In the genomic region with DNA sequence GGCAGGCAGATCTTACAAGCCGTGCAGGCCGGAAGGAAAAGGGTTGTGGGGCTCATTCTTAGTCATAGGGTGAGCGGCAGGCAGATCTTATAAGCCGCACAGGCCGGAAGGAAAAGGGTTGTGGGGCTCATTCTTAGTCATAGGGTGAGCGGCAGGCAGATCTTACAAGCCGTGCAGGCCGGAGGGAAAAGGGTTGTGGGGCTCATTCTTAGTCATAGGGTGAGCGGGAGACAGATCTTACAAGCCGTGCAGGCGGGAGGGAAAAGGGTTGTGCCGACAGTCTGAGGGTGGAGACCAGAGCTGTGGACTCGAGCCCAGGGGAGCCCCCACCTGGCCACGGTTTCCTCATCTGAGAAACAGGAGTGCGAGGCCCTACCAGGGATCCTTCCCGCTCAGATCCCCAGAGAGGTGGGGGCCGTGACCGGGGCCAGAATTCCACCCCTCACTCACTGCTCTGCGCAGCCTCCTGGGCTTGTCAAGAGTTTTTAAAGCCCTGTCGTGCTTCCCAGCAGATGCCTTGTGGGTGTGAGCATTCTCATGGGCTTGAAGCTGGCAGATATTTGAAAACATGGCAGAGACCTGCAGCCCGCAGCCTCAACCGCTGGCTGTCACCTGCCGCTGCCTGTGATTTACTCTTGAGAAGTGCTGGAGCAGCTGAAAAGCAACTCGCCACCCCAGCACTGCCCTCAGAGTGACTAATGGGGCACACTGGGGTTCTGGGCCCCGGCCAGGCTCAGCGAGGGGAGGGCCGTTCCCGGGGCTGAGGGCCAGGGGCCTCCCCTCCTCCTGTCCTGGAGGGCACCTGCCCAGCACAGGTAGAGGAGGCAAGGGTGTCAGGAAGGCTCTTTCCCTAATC, we compare ENCODE assay signal across 1 cellular context.
TF ChIP-seq lines count a peak whose summit lies in the region.

No MANE protein-coding gene starts in this region.

TF ChIP-seq in K562, 482 proteins besides CTCF, POLR2A, EP300 and RAD21 (continued from another document):
- TF ChIP-seq, protein P1, sequence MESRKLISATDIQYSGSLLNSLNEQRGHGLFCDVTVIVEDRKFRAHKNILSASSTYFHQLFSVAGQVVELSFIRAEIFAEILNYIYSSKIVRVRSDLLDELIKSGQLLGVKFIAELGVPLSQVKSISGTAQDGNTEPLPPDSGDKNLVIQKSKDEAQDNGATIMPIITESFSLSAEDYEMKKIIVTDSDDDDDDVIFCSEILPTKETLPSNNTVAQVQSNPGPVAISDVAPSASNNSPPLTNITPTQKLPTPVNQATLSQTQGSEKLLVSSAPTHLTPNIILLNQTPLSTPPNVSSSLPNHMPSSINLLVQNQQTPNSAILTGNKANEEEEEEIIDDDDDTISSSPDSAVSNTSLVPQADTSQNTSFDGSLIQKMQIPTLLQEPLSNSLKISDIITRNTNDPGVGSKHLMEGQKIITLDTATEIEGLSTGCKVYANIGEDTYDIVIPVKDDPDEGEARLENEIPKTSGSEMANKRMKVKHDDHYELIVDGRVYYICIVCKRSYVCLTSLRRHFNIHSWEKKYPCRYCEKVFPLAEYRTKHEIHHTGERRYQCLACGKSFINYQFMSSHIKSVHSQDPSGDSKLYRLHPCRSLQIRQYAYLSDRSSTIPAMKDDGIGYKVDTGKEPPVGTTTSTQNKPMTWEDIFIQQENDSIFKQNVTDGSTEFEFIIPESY (CRISPR knock-in tag; IDR thresholded peaks at IDR 0.05): 0 out of 2 replicates have a peak, but pooled peaks have one; percentile 12
- TF ChIP-seq, protein P2, sequence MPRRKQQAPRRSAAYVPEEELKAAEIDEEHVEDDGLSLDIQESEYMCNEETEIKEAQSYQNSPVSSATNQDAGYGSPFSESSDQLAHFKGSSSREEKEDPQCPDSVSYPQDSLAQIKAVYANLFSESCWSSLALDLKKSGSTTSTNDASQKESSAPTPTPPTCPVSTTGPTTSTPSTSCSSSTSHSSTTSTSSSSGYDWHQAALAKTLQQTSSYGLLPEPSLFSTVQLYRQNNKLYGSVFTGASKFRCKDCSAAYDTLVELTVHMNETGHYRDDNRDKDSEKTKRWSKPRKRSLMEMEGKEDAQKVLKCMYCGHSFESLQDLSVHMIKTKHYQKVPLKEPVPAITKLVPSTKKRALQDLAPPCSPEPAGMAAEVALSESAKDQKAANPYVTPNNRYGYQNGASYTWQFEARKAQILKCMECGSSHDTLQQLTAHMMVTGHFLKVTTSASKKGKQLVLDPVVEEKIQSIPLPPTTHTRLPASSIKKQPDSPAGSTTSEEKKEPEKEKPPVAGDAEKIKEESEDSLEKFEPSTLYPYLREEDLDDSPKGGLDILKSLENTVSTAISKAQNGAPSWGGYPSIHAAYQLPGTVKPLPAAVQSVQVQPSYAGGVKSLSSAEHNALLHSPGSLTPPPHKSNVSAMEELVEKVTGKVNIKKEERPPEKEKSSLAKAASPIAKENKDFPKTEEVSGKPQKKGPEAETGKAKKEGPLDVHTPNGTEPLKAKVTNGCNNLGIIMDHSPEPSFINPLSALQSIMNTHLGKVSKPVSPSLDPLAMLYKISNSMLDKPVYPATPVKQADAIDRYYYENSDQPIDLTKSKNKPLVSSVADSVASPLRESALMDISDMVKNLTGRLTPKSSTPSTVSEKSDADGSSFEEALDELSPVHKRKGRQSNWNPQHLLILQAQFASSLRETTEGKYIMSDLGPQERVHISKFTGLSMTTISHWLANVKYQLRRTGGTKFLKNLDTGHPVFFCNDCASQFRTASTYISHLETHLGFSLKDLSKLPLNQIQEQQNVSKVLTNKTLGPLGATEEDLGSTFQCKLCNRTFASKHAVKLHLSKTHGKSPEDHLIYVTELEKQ (CRISPR knock-in tag; IDR thresholded peaks at IDR 0.05): no peak
- TF ChIP-seq RNF2 (IDR thresholded peaks at IDR 0.05): 0 out of 2 replicates have a peak, but pooled peaks have one; percentile 51
- peak; percentile 48; the same call in 1 of the 2 replicates for TF ChIP-seq ZFX (CRISPR knock-in tag; IDR thresholded peaks at IDR 0.05)
- TF ChIP-seq ETV1 (tag; conservative IDR thresholded peaks at IDR 0.05; ENCODE audit: low read depth): peak; percentile 76
- TF ChIP-seq ZNF766 (CRISPR knock-in tag; conservative IDR thresholded peaks at IDR 0.05): peak; percentile 75
- TF ChIP-seq NRF1 (conservative IDR thresholded peaks at IDR 0.05 in 1 of 2, IDR thresholded peaks at IDR 0.05 in 1 of 2): peak; percentile 46 to 56
- TF ChIP-seq CXXC5 (CRISPR knock-in tag; IDR thresholded peaks at IDR 0.05): 0 out of 2 replicates have a peak, but pooled peaks have one; percentile 19
- 0 out of 2 replicates have a peak, but pooled peaks have one; percentile 32 for TF ChIP-seq MBD2 (IDR thresholded peaks at IDR 0.05; ENCODE audit: borderline replicate concordance, low read depth)
- no peak for TF ChIP-seq ZNF384 (IDR thresholded peaks at IDR 0.05; ENCODE audit: low read depth, low read length)
- TF ChIP-seq ETV6 (IDR thresholded peaks at IDR 0.05; ENCODE audit: borderline replicate concordance in 1 of 2, low read depth in 2 of 2, low read length in 1 of 2): peak; percentile 66 to 97
- TF ChIP-seq ETV6 (CRISPR knock-in tag; IDR thresholded peaks at IDR 0.05; ENCODE audit: borderline replicate concordance): no peak
- peak; percentile 62; the same call in 1 of the 2 replicates for TF ChIP-seq SMARCA4 (IDR thresholded peaks at IDR 0.05)
- TF ChIP-seq, protein P3, sequence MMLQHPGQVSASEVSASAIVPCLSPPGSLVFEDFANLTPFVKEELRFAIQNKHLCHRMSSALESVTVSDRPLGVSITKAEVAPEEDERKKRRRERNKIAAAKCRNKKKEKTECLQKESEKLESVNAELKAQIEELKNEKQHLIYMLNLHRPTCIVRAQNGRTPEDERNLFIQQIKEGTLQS (IDR thresholded peaks at IDR 0.05): peak; percentile 69
- TF ChIP-seq, protein P3 (CRISPR knock-in tag; conservative IDR thresholded peaks at IDR 0.05): no peak
- peak; percentile 86 for TF ChIP-seq GABPA (tag; conservative IDR thresholded peaks at IDR 0.05; ENCODE audit: low read depth)
- peak; percentile 72 for TF ChIP-seq JUND (IDR thresholded peaks at IDR 0.05; ENCODE audit: borderline replicate concordance, low read depth, low read length)
- TF ChIP-seq JUND (tag; IDR thresholded peaks at IDR 0.05; ENCODE audit: borderline replicate concordance, low read depth, low read length): peak; percentile 67; the same call in 2 of the 3 replicates
- peak in 2 of 3 experiments; percentile 0 to 6 for TF ChIP-seq YY1 (IDR thresholded peaks at IDR 0.05; ENCODE audit: borderline replicate concordance in 1 of 3, control insufficient read depth in 1 of 3, extremely low read depth in 1 of 3, insufficient read depth in 3 of 3, insufficient read length in 1 of 3, insufficient replicate concordance in 2 of 3, low read depth in 1 of 3, low read length in 2 of 3)
- TF ChIP-seq CBX3 (IDR thresholded peaks at IDR 0.05; ENCODE audit: borderline replicate concordance in 1 of 2, low read length in 2 of 2): peak in 1 of 2 experiments; percentile 83; a peak in 1 of 3 replicates
- peak; percentile 41 for TF ChIP-seq ARID1B (IDR thresholded peaks at IDR 0.05)
- TF ChIP-seq CREM (IDR thresholded peaks at IDR 0.05; ENCODE audit: low read depth): peak; percentile 49
- TF ChIP-seq, protein P4, sequence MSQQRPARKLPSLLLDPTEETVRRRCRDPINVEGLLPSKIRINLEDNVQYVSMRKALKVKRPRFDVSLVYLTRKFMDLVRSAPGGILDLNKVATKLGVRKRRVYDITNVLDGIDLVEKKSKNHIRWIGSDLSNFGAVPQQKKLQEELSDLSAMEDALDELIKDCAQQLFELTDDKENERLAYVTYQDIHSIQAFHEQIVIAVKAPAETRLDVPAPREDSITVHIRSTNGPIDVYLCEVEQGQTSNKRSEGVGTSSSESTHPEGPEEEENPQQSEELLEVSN (IDR thresholded peaks at IDR 0.05; ENCODE audit: borderline replicate concordance in 1 of 2, extremely low read depth in 1 of 2, insufficient read depth in 1 of 2, insufficient read length in 1 of 2, low read depth in 1 of 2, low read length in 1 of 2, poor library complexity in 1 of 2, severe bottlenecking in 1 of 2): peak in 1 of 2 experiments; percentile 85
- TF ChIP-seq JUN (IDR thresholded peaks at IDR 0.05; ENCODE audit: borderline replicate concordance, low read depth, low read length): no peak
- 0 out of 2 replicates have a peak, but pooled peaks have one; percentile 34 for TF ChIP-seq JUN (CRISPR knock-in tag; IDR thresholded peaks at IDR 0.05; ENCODE audit: borderline replicate concordance)
- no peak for TF ChIP-seq CSDE1 (IDR thresholded peaks at IDR 0.05)
- TF ChIP-seq POLR2G (IDR thresholded peaks at IDR 0.05; ENCODE audit: low read depth, low read length): peak; percentile 66
- peak; percentile 53 for TF ChIP-seq ZFP36 (IDR thresholded peaks at IDR 0.05; ENCODE audit: low read depth, low read length, partially characterized antibody)
- TF ChIP-seq KLF16 (IDR thresholded peaks at IDR 0.05): peak; percentile 10; the same call in 1 of the 2 replicates
- TF ChIP-seq, protein P5, sequence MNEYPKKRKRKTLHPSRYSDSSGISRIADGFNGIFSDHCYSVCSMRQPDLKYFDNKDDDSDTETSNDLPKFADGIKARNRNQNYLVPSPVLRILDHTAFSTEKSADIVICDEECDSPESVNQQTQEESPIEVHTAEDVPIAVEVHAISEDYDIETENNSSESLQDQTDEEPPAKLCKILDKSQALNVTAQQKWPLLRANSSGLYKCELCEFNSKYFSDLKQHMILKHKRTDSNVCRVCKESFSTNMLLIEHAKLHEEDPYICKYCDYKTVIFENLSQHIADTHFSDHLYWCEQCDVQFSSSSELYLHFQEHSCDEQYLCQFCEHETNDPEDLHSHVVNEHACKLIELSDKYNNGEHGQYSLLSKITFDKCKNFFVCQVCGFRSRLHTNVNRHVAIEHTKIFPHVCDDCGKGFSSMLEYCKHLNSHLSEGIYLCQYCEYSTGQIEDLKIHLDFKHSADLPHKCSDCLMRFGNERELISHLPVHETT (CRISPR knock-in tag; conservative IDR thresholded peaks at IDR 0.05 in 1 of 2, IDR thresholded peaks at IDR 0.05 in 1 of 2): peak in 1 of 2 experiments; percentile 70; a peak in 1 of 4 replicates
